Comparison of ENCODE assay signal across 20 cellular contexts in the genomic region with DNA sequence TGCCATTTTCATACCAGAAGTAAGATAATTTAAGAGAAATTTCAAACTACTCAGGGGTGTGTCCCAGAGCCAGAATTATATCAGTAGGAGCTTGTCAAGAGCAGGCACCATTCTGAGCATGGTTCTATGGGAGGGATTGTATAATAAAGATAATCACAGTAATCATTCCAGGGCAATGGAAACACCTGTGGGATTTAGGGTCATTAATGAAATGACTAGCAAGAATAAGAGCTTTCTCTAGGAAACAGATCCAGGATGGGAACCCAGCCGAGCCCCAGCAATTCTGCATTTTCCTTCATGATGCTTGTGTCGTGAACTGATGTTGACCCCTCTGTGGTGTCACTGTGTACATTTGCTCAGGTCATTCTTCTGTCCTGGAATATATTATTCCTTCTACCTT.
DNase-seq lines count a peak whose midpoint lies in the region; TF ChIP-seq lines count a peak whose summit lies in the region.
"Had no signal": no experiment of that assay in that cellular context is flagged by ENCODE, and none has a peak within 500 bp of the region (broad histone marks: within the 10 kb centered on the region; RNA-seq: fewer than 3 reads in every experiment).

No MANE protein-coding gene starts in this region.

- H3K4me3 ChIP-seq in neural cell (ENCODE audit: low read length), result no peak overlapping the region
- no peak overlapping the region for H3K4me3 ChIP-seq in osteoblast (ENCODE audit: insufficient read depth, low read length)
- H3K4me3 ChIP-seq: BLaER1 had no signal

- no peak overlapping the region for H2AFZ ChIP-seq in neural cell (ENCODE audit: low read depth, low read length)
- no peak overlapping the region for H2AFZ ChIP-seq in osteoblast (ENCODE audit: low read length)

- no peak overlapping the region for H3K4me3 Mint-ChIP-seq in Calu3 (ENCODE audit: low read depth, unreplicated experiment)
- H3K4me3 Mint-ChIP-seq: CD14-positive monocyte; CD4-positive, alpha-beta memory T cell; CD4-positive, CD25-positive, alpha-beta regulatory T cell; CD8-positive, alpha-beta memory T cell had no signal

- H3K27me3 ChIP-seq in neural cell (ENCODE audit: insufficient read depth, low read depth, low read length) (no peaks in the 10 kb centered on the region), osteoblast (ENCODE audit: insufficient read depth, low read length) (no peaks in the 10 kb centered on the region)
- H3K27me3 ChIP-seq: BE2C, BLaER1 had no signal

- H4K20me1 ChIP-seq in neural cell (ENCODE audit: insufficient read depth), result no peaks in the 10 kb centered on the region
- H4K20me1 ChIP-seq in osteoblast (ENCODE audit: insufficient read depth, low read length), result no peaks in the 10 kb centered on the region
- H4K20me1 ChIP-seq: BLaER1 had no signal

- intact Hi-C loops in Calu3 (cut with micrococcal nuclease; ENCODE audit: unreplicated experiment), result no loop called here

- no peaks in the 10 kb centered on the region for H3K9me3 Mint-ChIP-seq in Calu3 (ENCODE audit: low read depth, unreplicated experiment)

- TF ChIP-seq EP300 in neural cell (conservative IDR thresholded peaks at IDR 0.05; ENCODE audit: poor library complexity, severe bottlenecking), result no peak

- H3K79me2 ChIP-seq in neural cell (replicated peaks; ENCODE audit: insufficient read depth, low read length) (peaks cover 18% of the 10 kb centered on the region), osteoblast (ENCODE audit: insufficient read depth, low read length) (no peaks in the 10 kb centered on the region)

- no peak for TF ChIP-seq RAD21 in neural cell (conservative IDR thresholded peaks at IDR 0.05)

- H3K36me3 ChIP-seq in neural cell (ENCODE audit: insufficient read depth, low read length) (no peaks in the 10 kb centered on the region), osteoblast (ENCODE audit: insufficient read depth, low read length) (no peaks in the 10 kb centered on the region)
- H3K36me3 ChIP-seq: BE2C, BLaER1 had no signal

- no peak for TF ChIP-seq CTCF in neural cell (IDR thresholded peaks at IDR 0.05; ENCODE audit: poor library complexity, severe bottlenecking)
- TF ChIP-seq CTCF in osteoblast (IDR thresholded peaks at IDR 0.05; ENCODE audit: extremely low read depth, low read depth, low read length), result no peak
- no peak for TF ChIP-seq CTCF in Calu3 (IDR thresholded peaks at IDR 0.05; ENCODE audit: unreplicated experiment)

- H3F3A ChIP-seq in neural cell (ENCODE audit: insufficient read depth, low read length, poor library complexity, severe bottlenecking), result no peaks in the 10 kb centered on the region

- H3K27ac ChIP-seq in neural cell (ENCODE audit: low read length), result no peak overlapping the region
- no peak overlapping the region for H3K27ac ChIP-seq in osteoblast (ENCODE audit: low read depth, low read length)
- H3K27ac ChIP-seq: BLaER1 had no signal

- H3K9me3 ChIP-seq in neural cell (ENCODE audit: low read length) (no peaks in the 10 kb centered on the region), osteoblast (ENCODE audit: low read depth, low read length) (peaks cover 4% of the 10 kb centered on the region)
- H3K9me3 ChIP-seq: BE2C, BLaER1 had no signal

- CTCF ChIA-PET in Calu3 (lab: Charles Lee), result no interaction called here

- H3K4me1 ChIP-seq in osteoblast (ENCODE audit: insufficient read depth, low read length), result no peaks in the 10 kb centered on the region
- H3K4me1 ChIP-seq: BE2C had no signal

- no peak overlapping the region for H3K9ac ChIP-seq in neural cell (ENCODE audit: low read length)
- H3K9ac ChIP-seq: BLaER1 had no signal

- peak; percentile 76 for DNase-seq in NCI-H2227 (lab: John Stamatoyannopoulos, UW; ENCODE audit: unreplicated experiment)
- peak; percentile 71 for DNase-seq in NCI-H2227 treated with DMSO at 0.1 percent for 48 hours (lab: John Stamatoyannopoulos, UW)
- DNase-seq in osteoblast (ENCODE audit: insufficient read length, low spot score, missing footprints), result peak; percentile 73
- no peak for DNase-seq in stimulated activated CD4-positive, alpha-beta T cell treated with anti-CD3 and anti-CD28 coated beads, Interleukin-4, amount 100 ng/mL, for 1 hour
- no peak for DNase-seq in Calu3
- no peak for DNase-seq in NOMO-1 (lab: John Stamatoyannopoulos, UW; ENCODE audit: unreplicated experiment in 2 of 2)
- no peak for DNase-seq in RPMI8226
- DNase-seq: 8988T; ACHN; BE2C; C1 segment of cervical spinal cord; CD4-positive, alpha-beta memory T cell; CD4-positive, CD25-positive, alpha-beta regulatory T cell; CD8-positive, alpha-beta memory T cell; COR-L47; DMS79 treated with DMSO at 0.1 percent for 48 hours; GF-D8 had no signal

- no TSS peak for BruUV-seq in Calu3 (replicated peaks; lab: Mats Ljungman, UMichigan)

- H3K36me3 Mint-ChIP-seq in Calu3 (ENCODE audit: insufficient read depth, unreplicated experiment), result no peaks in the 10 kb centered on the region
- H3K36me3 Mint-ChIP-seq: CD14-positive monocyte; CD4-positive, alpha-beta memory T cell; CD4-positive, CD25-positive, alpha-beta regulatory T cell; CD8-positive, alpha-beta memory T cell had no signal

- H3K9me2 ChIP-seq in neural cell (ENCODE audit: insufficient read depth, low read length), result no peaks in the 10 kb centered on the region

- H3K27ac Mint-ChIP-seq in Calu3 (ENCODE audit: unreplicated experiment), result no peak overlapping the region
- H3K27ac Mint-ChIP-seq: CD14-positive monocyte; CD4-positive, alpha-beta memory T cell; CD4-positive, CD25-positive, alpha-beta regulatory T cell; CD8-positive, alpha-beta memory T cell had no signal

- no peaks in the 10 kb centered on the region for H3K27me3 Mint-ChIP-seq in Calu3 (ENCODE audit: unreplicated experiment)
- H3K27me3 Mint-ChIP-seq: CD4-positive, alpha-beta memory T cell; CD4-positive, CD25-positive, alpha-beta regulatory T cell had no signal

- peaks cover 7% of the 10 kb centered on the region for H3K4me1 Mint-ChIP-seq in Calu3 (ENCODE audit: low read depth, unreplicated experiment)
- H3K4me1 Mint-ChIP-seq: CD14-positive monocyte; CD4-positive, alpha-beta memory T cell; CD4-positive, CD25-positive, alpha-beta regulatory T cell; CD8-positive, alpha-beta memory T cell had no signal

- H3K4me2 ChIP-seq in neural cell (ENCODE audit: low read length), result no peak overlapping the region
- H3K4me2 ChIP-seq in osteoblast (ENCODE audit: insufficient read depth, low read length), result no peak overlapping the region
- H3K4me2 ChIP-seq: BLaER1 had no signal

TF ChIP-seq in neural cell, 6 proteins besides CTCF, POLR2A, EP300 and RAD21:
- TF ChIP-seq, protein P1, sequence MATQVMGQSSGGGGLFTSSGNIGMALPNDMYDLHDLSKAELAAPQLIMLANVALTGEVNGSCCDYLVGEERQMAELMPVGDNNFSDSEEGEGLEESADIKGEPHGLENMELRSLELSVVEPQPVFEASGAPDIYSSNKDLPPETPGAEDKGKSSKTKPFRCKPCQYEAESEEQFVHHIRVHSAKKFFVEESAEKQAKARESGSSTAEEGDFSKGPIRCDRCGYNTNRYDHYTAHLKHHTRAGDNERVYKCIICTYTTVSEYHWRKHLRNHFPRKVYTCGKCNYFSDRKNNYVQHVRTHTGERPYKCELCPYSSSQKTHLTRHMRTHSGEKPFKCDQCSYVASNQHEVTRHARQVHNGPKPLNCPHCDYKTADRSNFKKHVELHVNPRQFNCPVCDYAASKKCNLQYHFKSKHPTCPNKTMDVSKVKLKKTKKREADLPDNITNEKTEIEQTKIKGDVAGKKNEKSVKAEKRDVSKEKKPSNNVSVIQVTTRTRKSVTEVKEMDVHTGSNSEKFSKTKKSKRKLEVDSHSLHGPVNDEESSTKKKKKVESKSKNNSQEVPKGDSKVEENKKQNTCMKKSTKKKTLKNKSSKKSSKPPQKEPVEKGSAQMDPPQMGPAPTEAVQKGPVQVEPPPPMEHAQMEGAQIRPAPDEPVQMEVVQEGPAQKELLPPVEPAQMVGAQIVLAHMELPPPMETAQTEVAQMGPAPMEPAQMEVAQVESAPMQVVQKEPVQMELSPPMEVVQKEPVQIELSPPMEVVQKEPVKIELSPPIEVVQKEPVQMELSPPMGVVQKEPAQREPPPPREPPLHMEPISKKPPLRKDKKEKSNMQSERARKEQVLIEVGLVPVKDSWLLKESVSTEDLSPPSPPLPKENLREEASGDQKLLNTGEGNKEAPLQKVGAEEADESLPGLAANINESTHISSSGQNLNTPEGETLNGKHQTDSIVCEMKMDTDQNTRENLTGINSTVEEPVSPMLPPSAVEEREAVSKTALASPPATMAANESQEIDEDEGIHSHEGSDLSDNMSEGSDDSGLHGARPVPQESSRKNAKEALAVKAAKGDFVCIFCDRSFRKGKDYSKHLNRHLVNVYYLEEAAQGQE (IDR thresholded peaks at IDR 0.05; ENCODE audit: borderline replicate concordance), result no peak
- peak; percentile 74 for TF ChIP-seq POLR2AphosphoS5 (IDR thresholded peaks at IDR 0.05)

Comparison
In these comparisons a context has a peak if more than half of its experiments do, and no peak if none do; other contexts are left out.
1. DNase-seq: peak in NCI-H2227 (single experiment), NCI-H2227 treated with DMSO at 0.1 percent for 48 hours (single experiment) and osteoblast (single experiment); none in stimulated activated CD4-positive, alpha-beta T cell treated with anti-CD3 and anti-CD28 coated beads, Interleukin-4, amount 100 ng/mL, for 1 hour (single experiment), Calu3 (single experiment), NOMO-1 (0 of 2) and RPMI8226 (single experiment).